In genomic region chr9:3235497-3235896, GRCh38 we compare ENCODE assay signal across 17 cellular contexts.
"Had no signal": no experiment of that assay in that cellular context is flagged by ENCODE, and none has a peak within 500 bp of the region (broad histone marks: within the 10 kb centered on the region; RNA-seq: fewer than 3 reads in every experiment).

No MANE protein-coding gene starts in this region.

- H3K27ac ChIP-seq: esophagus squamous epithelium, gastrocnemius medialis, heart right ventricle, neutrophil, psoas muscle, right lobe of liver, tibial artery, upper lobe of left lung, uterus had no signal

- H3K4me3 ChIP-seq: esophagus squamous epithelium, gastrocnemius medialis, heart right ventricle, mucosa of descending colon, psoas muscle, right lobe of liver, tibial artery, upper lobe of left lung, uterus had no signal

- H3K4me1 ChIP-seq: esophagus squamous epithelium, gastrocnemius medialis, heart right ventricle, psoas muscle, right lobe of liver, tibial artery, upper lobe of left lung, uterus had no signal

- DNase-seq: effector memory CD8-positive, alpha-beta T cell; esophagus squamous epithelium; gastrocnemius medialis; heart right ventricle; hypothalamus; islet precursor cell; mucosa of descending colon; naive thymus-derived CD8-positive, alpha-beta T cell; psoas muscle; retina; right lobe of liver; stimulated activated CD4-positive, alpha-beta T cell treated with anti-CD3 and anti-CD28 coated beads, Interleukin-4, amount 100 ng/mL, for 1 hour; stimulated activated CD8-positive, alpha-beta memory T cell treated with anti-CD3 and anti-CD28 coated beads, Interleukin-4, amount 100 ng/mL, for 48 hours; tibial artery; upper lobe of left lung; uterus had no signal

- H3K9me3 ChIP-seq: esophagus squamous epithelium, gastrocnemius medialis, heart right ventricle, mucosa of descending colon, neutrophil, psoas muscle, right lobe of liver, tibial artery, upper lobe of left lung, uterus had no signal

- H3K27me3 ChIP-seq: esophagus squamous epithelium, gastrocnemius medialis, heart right ventricle, neutrophil, right lobe of liver, tibial artery, upper lobe of left lung, uterus had no signal

- H3K36me3 ChIP-seq: esophagus squamous epithelium, gastrocnemius medialis, right lobe of liver, upper lobe of left lung, uterus had no signal
